Comparison of ENCODE assay signal across 26 cellular contexts in genomic region chr6:72810571-72811280, GRCh38.
"Had no signal": no experiment of that assay in that cellular context is flagged by ENCODE, and none has a peak within 500 bp of the region (broad histone marks: within the 10 kb centered on the region; RNA-seq: fewer than 3 reads in every experiment).

No MANE protein-coding gene starts in this region.

- H3K4me1 Mint-ChIP-seq: activated B cell treated with CpG ODN at 0.5 μM for 24 hours; activated CD8-positive, alpha-beta memory T cell treated with anti-CD3 and anti-CD28 coated beads, Interleukin-2, amount 10 ng/mL, durations not matched to agents 7 days and 5 days; activated naive CD8-positive, alpha-beta T cell treated with anti-CD3 and anti-CD28 coated beads, Interleukin-2, amount 10 ng/mL, durations not matched to agents 7 days and 5 days had no signal

- H3K9ac ChIP-seq: parathyroid adenoma had no signal

- H3K27me3 Mint-ChIP-seq: activated B cell treated with CpG ODN at 0.5 μM for 24 hours; activated CD4-positive, alpha-beta memory T cell treated with anti-CD3 and anti-CD28 coated beads, Interleukin-2, amount 10 ng/mL, durations not matched to agents 7 days and 5 days; activated CD8-positive, alpha-beta memory T cell treated with anti-CD3 and anti-CD28 coated beads, Interleukin-2, amount 10 ng/mL, durations not matched to agents 7 days and 5 days; activated naive CD8-positive, alpha-beta T cell treated with anti-CD3 and anti-CD28 coated beads, Interleukin-2, amount 10 ng/mL, durations not matched to agents 7 days and 5 days; activated T-cell treated with anti-CD3 and anti-CD28 coated beads, Interleukin-2, amount 50 U/mL, for 24 hours; dendritic cell treated with granulocyte-macrophage colony-stimulating factor and Interleukin-4, amounts not matched to agents 40 ng/mL and 50 ng/mL, for 4 days; natural killer cell treated with Interleukin-12 subunit alpha and Interleukin-12 subunit beta and Interleukin-15 and Interleukin-18, amount 100 ng/mL, for 72 hours; T-cell had no signal

- H3K27ac Mint-ChIP-seq: activated B cell treated with CpG ODN at 0.5 μM for 24 hours; activated CD4-positive, alpha-beta memory T cell treated with anti-CD3 and anti-CD28 coated beads, Interleukin-2, amount 10 ng/mL, durations not matched to agents 7 days and 5 days; activated CD8-positive, alpha-beta memory T cell treated with anti-CD3 and anti-CD28 coated beads, Interleukin-2, amount 10 ng/mL, durations not matched to agents 7 days and 5 days; activated naive CD8-positive, alpha-beta T cell treated with anti-CD3 and anti-CD28 coated beads, Interleukin-2, amount 10 ng/mL, durations not matched to agents 7 days and 5 days; activated T-cell treated with anti-CD3 and anti-CD28 coated beads, Interleukin-2, amount 50 U/mL, for 24 hours; activated T-helper 2 cell treated with anti-CD3 and anti-CD28 coated beads, Interferon-gamma antibody, Interleukin-2, Interleukin-4, amounts not matched to agents 10 μg/mL and 5 μg/mL and 100 μg/mL, durations not matched to agents 14 hours and 24 hours and 36 hours; dendritic cell treated with granulocyte-macrophage colony-stimulating factor and Interleukin-4, amounts not matched to agents 40 ng/mL and 50 ng/mL, for 4 days; mesothelial cell of epicardium; natural killer cell treated with Interleukin-12 subunit alpha and Interleukin-12 subunit beta and Interleukin-15 and Interleukin-18, amount 100 ng/mL, for 72 hours; T-cell had no signal

- H3K9me3 ChIP-seq: neutrophil, transverse colon, uterus had no signal

- H3K4me3 ChIP-seq: lung, transverse colon, uterus had no signal

- H3K4me1 ChIP-seq: parathyroid adenoma, transverse colon, uterus had no signal

- H2AFZ ChIP-seq: parathyroid adenoma had no signal

- H3K27me3 ChIP-seq: neutrophil, transverse colon, uterus had no signal

- H3K9me3 Mint-ChIP-seq: activated B cell treated with CpG ODN at 0.5 μM for 24 hours; activated T-cell treated with anti-CD3 and anti-CD28 coated beads, Interleukin-2, amount 50 U/mL, for 24 hours; activated T-helper 2 cell treated with anti-CD3 and anti-CD28 coated beads, Interferon-gamma antibody, Interleukin-2, Interleukin-4, amounts not matched to agents 10 μg/mL and 5 μg/mL and 100 μg/mL, durations not matched to agents 14 hours and 24 hours and 36 hours; dendritic cell treated with granulocyte-macrophage colony-stimulating factor and Interleukin-4, amounts not matched to agents 40 ng/mL and 50 ng/mL, for 4 days; T-cell had no signal

- ATAC-seq: activated CD8-positive, alpha-beta memory T cell treated with anti-CD3 and anti-CD28 coated beads, Interleukin-2, amount 10 ng/mL, durations not matched to agents 7 days and 5 days; esophagus mucosa; left colon; natural killer cell treated with Interleukin-12 subunit alpha and Interleukin-12 subunit beta and Interleukin-15 and Interleukin-18, amount 100 ng/mL, for 72 hours; T-cell had no signal

- H3K27ac ChIP-seq: neutrophil, parathyroid adenoma, transverse colon, uterus had no signal

- H3K36me3 Mint-ChIP-seq: mesothelial cell of epicardium; natural killer cell treated with Interleukin-12 subunit alpha and Interleukin-12 subunit beta and Interleukin-15 and Interleukin-18, amount 100 ng/mL, for 72 hours had no signal

- H3K4me3 Mint-ChIP-seq: activated B cell treated with CpG ODN at 0.5 μM for 24 hours; activated CD4-positive, alpha-beta memory T cell treated with anti-CD3 and anti-CD28 coated beads, Interleukin-2, amount 10 ng/mL, durations not matched to agents 7 days and 5 days; activated CD8-positive, alpha-beta memory T cell treated with anti-CD3 and anti-CD28 coated beads, Interleukin-2, amount 10 ng/mL, durations not matched to agents 7 days and 5 days; activated naive CD8-positive, alpha-beta T cell treated with anti-CD3 and anti-CD28 coated beads, Interleukin-2, amount 10 ng/mL, durations not matched to agents 7 days and 5 days; activated T-cell treated with anti-CD3 and anti-CD28 coated beads, Interleukin-2, amount 50 U/mL, for 24 hours; dendritic cell treated with granulocyte-macrophage colony-stimulating factor and Interleukin-4, amounts not matched to agents 40 ng/mL and 50 ng/mL, for 4 days; mesothelial cell of epicardium; natural killer cell treated with Interleukin-12 subunit alpha and Interleukin-12 subunit beta and Interleukin-15 and Interleukin-18, amount 100 ng/mL, for 72 hours; T-cell had no signal

- H3K36me3 ChIP-seq: neutrophil, transverse colon, uterus had no signal

- DNase-seq: activated B cell treated with CpG ODN at 0.5 μM for 24 hours; activated CD4-positive, alpha-beta memory T cell treated with anti-CD3 and anti-CD28 coated beads, Interleukin-2, amount 10 ng/mL, durations not matched to agents 7 days and 5 days; activated CD4-positive, alpha-beta T cell treated with anti-CD3 and anti-CD28 coated beads for 4 hours; activated CD8-positive, alpha-beta memory T cell treated with anti-CD3 and anti-CD28 coated beads, Interleukin-2, amount 10 ng/mL, durations not matched to agents 7 days and 5 days; activated naive CD4-positive, alpha-beta T cell treated with Interleukin-2 at 50 U/mL for 16 hours; activated naive CD8-positive, alpha-beta T cell treated with anti-CD3 and anti-CD28 coated beads, Interleukin-2, amount 10 ng/mL, durations not matched to agents 7 days and 5 days; activated T-cell treated with anti-CD3 and anti-CD28 coated beads, Interleukin-2, amount 50 U/mL, for 24 hours; anterior cingulate cortex; effector CD8-positive, alpha-beta T cell; glutamatergic neuron; hypothalamus; islet precursor cell; left colon; stimulated activated CD8-positive, alpha-beta memory T cell treated with anti-CD3 and anti-CD28 coated beads, Interleukin-4, amount 100 ng/mL, for 48 hours; stimulated activated naive CD4-positive, alpha-beta T cell treated with Interleukin-2 at 50 U/mL for 16 hours; T-cell; transverse colon; uterus had no signal
